Comparison of ENCODE assay signal across 24 cellular contexts in the genomic region with DNA sequence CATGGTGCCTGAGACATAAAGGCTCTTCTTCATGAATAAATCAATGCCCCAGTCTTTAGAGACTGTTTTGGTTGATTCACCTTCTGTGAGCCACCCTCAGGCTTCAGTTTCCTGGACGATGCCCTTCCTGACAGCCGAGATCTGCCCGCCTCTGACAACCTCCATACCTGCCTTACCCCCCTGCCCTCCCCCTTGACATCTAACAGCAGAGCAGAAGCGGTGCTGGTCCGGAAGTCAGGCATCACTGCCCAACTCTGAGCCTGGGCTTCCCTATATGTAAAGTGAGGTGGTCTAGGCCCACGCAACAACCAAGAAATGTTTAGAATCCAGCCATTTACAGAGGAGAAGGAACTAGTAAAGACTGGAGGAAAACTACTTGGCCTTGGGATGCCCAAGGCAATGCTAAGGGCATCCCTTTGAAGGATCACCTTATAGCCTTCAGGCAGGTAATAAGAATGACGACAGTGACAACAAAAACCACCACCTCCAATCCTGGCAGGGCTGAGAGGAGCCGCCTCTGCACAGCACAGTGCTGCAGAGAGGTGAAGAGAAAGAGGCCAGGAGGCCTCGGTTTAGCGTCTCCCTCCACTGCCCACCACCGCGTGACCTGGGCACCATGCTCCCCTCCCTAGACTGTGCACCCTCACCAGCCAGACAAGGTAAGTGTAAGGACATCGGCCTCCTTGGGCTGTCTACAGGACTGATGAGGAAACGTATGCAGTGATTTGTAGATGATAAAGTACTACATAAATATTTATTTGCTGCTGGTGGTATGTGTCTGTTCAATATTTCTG. TPM values are rescaled to one million over a fixed set of nuclear protein-coding genes. Genes with fewer than 3 reads are reported as not detected.
A peak's percentile ranks its signal among the peaks of the same experiment; 100 is the strongest.
DNase-seq lines count a peak whose midpoint lies in the region; ATAC-seq, FAIRE-seq and TF ChIP-seq lines count a peak whose summit lies in the region.
"Had no signal": no experiment of that assay in that cellular context is flagged by ENCODE, and none has a peak within 500 bp of the region (broad histone marks: within the 10 kb centered on the region; RNA-seq: fewer than 3 reads in every experiment).

No MANE protein-coding gene starts in this region.

- TF ChIP-seq CTCF in esophagus muscularis mucosa (IDR thresholded peaks at IDR 0.05) (no peak), neural crest cell (conservative IDR thresholded peaks at IDR 0.05) (no peak)

- POLR2A ChIA-PET in naive thymus-derived CD8-positive, alpha-beta T cell (lab: Charles Lee), result no interaction called here

- H3K27ac ChIP-seq in esophagus muscularis mucosa (replicated peaks in 1 of 4), result no peak overlapping the region
- H3K27ac ChIP-seq: 22Rv1 had no signal

- peaks cover 15 to 65% (median 35%) of the 10 kb centered on the region in 4 donors for H3K36me3 ChIP-seq in esophagus muscularis mucosa

- H3K27me3 Mint-ChIP-seq in neural crest cell (ENCODE audit: low read depth), result no peaks in the 10 kb centered on the region
- no peaks in the 10 kb centered on the region for H3K27me3 Mint-ChIP-seq in naive thymus-derived CD8-positive, alpha-beta T cell
- H3K27me3 Mint-ChIP-seq: B cell; CD4-positive, alpha-beta memory T cell had no signal

- no peaks in the 10 kb centered on the region for H3K27me3 ChIP-seq in esophagus muscularis mucosa

- ATAC-seq in HG03095 (IDR thresholded peaks at IDR 0.05; ENCODE audit: unreplicated experiment), result no peak
- ATAC-seq in naive thymus-derived CD8-positive, alpha-beta T cell, result no peak

- no peak for TF ChIP-seq EP300 in esophagus muscularis mucosa (IDR thresholded peaks at IDR 0.05)

- TF ChIP-seq POLR2A in esophagus muscularis mucosa (IDR thresholded peaks at IDR 0.05; ENCODE audit: low read depth), result no peak

- no peak overlapping the region for H3K4me3 Mint-ChIP-seq in neural crest cell
- H3K4me3 Mint-ChIP-seq in naive thymus-derived CD8-positive, alpha-beta T cell, result no peak overlapping the region
- H3K4me3 Mint-ChIP-seq: B cell, HFFc6 had no signal

- H3K4me1 Mint-ChIP-seq in neural crest cell, result no peaks in the 10 kb centered on the region
- peaks cover 0 to 2% (median 0%) of the 10 kb centered on the region in 4 donors for H3K4me1 Mint-ChIP-seq in naive thymus-derived CD8-positive, alpha-beta T cell
- H3K4me1 Mint-ChIP-seq: B cell; CD4-positive, alpha-beta memory T cell had no signal

- intact Hi-C loops in esophagus muscularis mucosa (cut with DNase I), result no loop called here

- no peaks in the 10 kb centered on the region for H3K4me1 ChIP-seq in esophagus muscularis mucosa
- H3K4me1 ChIP-seq: HAP-1 had no signal

- peak overlapping the region; percentile 16 for H3K27ac Mint-ChIP-seq in neural crest cell (ENCODE audit: unreplicated experiment)
- H3K27ac Mint-ChIP-seq in naive thymus-derived CD8-positive, alpha-beta T cell, result peak overlapping the region in 2 of 10 donors; percentile 19 to 52
- H3K27ac Mint-ChIP-seq: B cell had no signal

- FAIRE-seq in frontal cortex (lab: Jason Lieb, UNC), result no peak
- FAIRE-seq: A204.1, GM12892, H54 had no signal

- WGBS in esophagus muscularis mucosa, result 91% methylated on average over 12 of the region's 14 CpGs

- H3K36me3 Mint-ChIP-seq in neural crest cell (ENCODE audit: low read depth), result peaks cover 5% of the 10 kb centered on the region
- peaks cover 7 to 68% (median 49%) of the 10 kb centered on the region in 3 donors for H3K36me3 Mint-ChIP-seq in naive thymus-derived CD8-positive, alpha-beta T cell

- H3K4me3 ChIP-seq in esophagus muscularis mucosa, result no peak overlapping the region
- H3K4me3 ChIP-seq: HAP-1 had no signal

- DNase-seq in activated effector memory CD4-positive, alpha-beta T cell treated with anti-CD3 and anti-CD28 coated beads, Interleukin-2, amount 50 U/mL, for 16 hours, result peak; percentile 34
- DNase-seq in activated effector memory CD4-positive, alpha-beta T cell treated with Interleukin-2 at 50 U/mL for 16 hours, result no peak
- DNase-seq in esophagus muscularis mucosa (ENCODE audit: extremely low spot score), result peak; percentile 85
- no peak for DNase-seq in neural crest cell (ENCODE audit: low read depth, low spot score)
- DNase-seq in NCI-H446 (lab: John Stamatoyannopoulos, UW), result no peak
- no peak for DNase-seq in frontal cortex (ENCODE audit: low spot score in 2 of 2)
- no peak for DNase-seq in naive thymus-derived CD8-positive, alpha-beta T cell
- DNase-seq: C1 segment of cervical spinal cord; Calu3; CD4-positive, alpha-beta memory T cell; COR-L47; DMS53; DMS79 treated with DMSO at 0.1 percent for 48 hours; GF-D8; GOT3; HFFc6 had no signal

- H3K9me3 ChIP-seq in esophagus muscularis mucosa, result no peaks in the 10 kb centered on the region
- H3K9me3 ChIP-seq: HAP-1 had no signal

- H3K9me3 Mint-ChIP-seq in neural crest cell, result peaks cover 3% of the 10 kb centered on the region
- peaks cover 0 to 6% (median 2%) of the 10 kb centered on the region in 9 donors for H3K9me3 Mint-ChIP-seq in naive thymus-derived CD8-positive, alpha-beta T cell
- H3K9me3 Mint-ChIP-seq: HFFc6 had no signal

RNA-seq across cellular contexts. Expression of a gene that starts 35.3 kb away (rescaled TPM):
- total RNA-seq in esophagus muscularis mucosa (under 1 TPM in 2 of 4 donors, not detected in 2; 0.17 to 0.26 TPM), neural crest cell (0.77 and 0.84 TPM in 2 replicates), frontal cortex (39.9 TPM)
- total RNA-seq in naive thymus-derived CD8-positive, alpha-beta T cell, result not detected
- polyA plus RNA-seq in naive thymus-derived CD8-positive, alpha-beta T cell, result not detected
- total RNA-seq: B cell; CD4-positive, alpha-beta memory T cell; G401 had no signal
- polyA plus RNA-seq: CD4-positive, alpha-beta memory T cell had no signal

RNA-seq across cellular contexts. Expression of a gene that starts 52.3 kb away (rescaled TPM):
- total RNA-seq in esophagus muscularis mucosa (10 to 100 TPM; 15.8 to 31.4 (median 23.6) TPM), neural crest cell (27.4 and 30.9 TPM in 2 replicates), frontal cortex (2.4 TPM)
- total RNA-seq in naive thymus-derived CD8-positive, alpha-beta T cell, result 10 to 100 TPM; 14.6 to 18.1 TPM
- polyA plus RNA-seq in naive thymus-derived CD8-positive, alpha-beta T cell, result 10 to 100 TPM in 1 of 3 donors, 1 to 10 TPM in 2; 6.3 to 12.7 (median 6.4) TPM

Comparison
In these comparisons a context has a peak if more than half of its experiments do, and no peak if none do; other contexts are left out.
1. DNase-seq: peak in activated effector memory CD4-positive, alpha-beta T cell treated with anti-CD3 and anti-CD28 coated beads, Interleukin-2, amount 50 U/mL, for 16 hours (single experiment) and esophagus muscularis mucosa (single experiment); none in activated effector memory CD4-positive, alpha-beta T cell treated with Interleukin-2 at 50 U/mL for 16 hours (single experiment), neural crest cell (single experiment), NCI-H446 (0 of 2), frontal cortex (0 of 2) and naive thymus-derived CD8-positive, alpha-beta T cell (0 of 10).
2. RNA of a gene that starts 35.3 kb away (total RNA-seq): 39.9 TPM in frontal cortex (single experiment); 0.77 to 0.84 TPM in neural crest cell, 0.17 to 0.26 TPM in esophagus muscularis mucosa and not detected in naive thymus-derived CD8-positive, alpha-beta T cell; every median in the first group is over 10 times any median in the second.